ENCODE assay signal across 1 cellular context in genomic region chr3:50286322-50287227, GRCh38.
TF ChIP-seq lines count a peak whose summit lies in the region.

No MANE protein-coding gene starts in this region.

TF ChIP-seq in HCT116, 20 proteins besides CTCF, POLR2A, EP300 and RAD21:
- no peak for TF ChIP-seq ELF1 (IDR thresholded peaks at IDR 0.05; ENCODE audit: borderline replicate concordance, low read depth)
- TF ChIP-seq POLR2AphosphoS5 (IDR thresholded peaks at IDR 0.05; ENCODE audit: low read depth, low read length) = 0 out of 2 replicates have a peak, but pooled peaks have one; percentile 18
